9 cellular contexts compared by ENCODE assay signal in the genomic region with DNA sequence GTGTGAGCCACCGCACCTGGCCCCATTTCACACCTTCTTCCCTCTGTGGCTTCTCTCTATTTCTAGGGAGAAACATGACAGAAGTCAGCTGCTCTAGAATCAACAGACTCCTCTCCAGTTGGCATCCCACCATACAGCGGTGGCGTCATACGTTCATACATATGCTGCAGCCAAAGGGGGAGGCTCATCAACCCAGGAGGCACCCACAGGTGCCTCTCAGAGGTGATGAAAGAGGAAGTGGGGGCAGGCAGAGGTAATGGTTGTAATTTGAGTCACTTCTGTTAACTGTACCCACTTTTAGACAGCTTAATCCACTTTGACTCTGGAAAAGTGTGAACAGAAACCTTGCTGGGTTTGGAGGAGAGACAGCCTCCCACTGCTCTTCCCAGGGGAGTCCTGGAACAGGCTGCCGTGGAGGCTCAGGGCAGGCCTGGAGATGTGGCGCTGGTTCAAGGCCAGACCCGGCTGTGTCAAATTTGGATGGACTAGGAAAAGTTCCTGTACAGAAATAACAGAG. TPM values are rescaled to one million over a fixed set of nuclear protein-coding genes. Genes with fewer than 3 reads are reported as not detected.
DNase-seq lines count a peak whose midpoint lies in the region; ATAC-seq and TF ChIP-seq lines count a peak whose summit lies in the region.
"Had no signal": no experiment of that assay in that cellular context is flagged by ENCODE, and none has a peak within 500 bp of the region (broad histone marks: within the 10 kb centered on the region; RNA-seq: fewer than 3 reads in every experiment).

No MANE protein-coding gene starts in this region.

- H3K4me1 Mint-ChIP-seq in activated CD4-positive, alpha-beta memory T cell treated with anti-CD3 and anti-CD28 coated beads, Interleukin-2, amount 10 ng/mL, durations not matched to agents 7 days and 5 days = peaks cover 90% of the 10 kb centered on the region

- H3K9ac ChIP-seq in DND-41 (ENCODE audit: low read depth, low read length) = no peak overlapping the region

- no peak overlapping the region for H3K4me2 ChIP-seq in DND-41 (ENCODE audit: insufficient read depth, low read length)

- H3K27ac Mint-ChIP-seq in activated CD4-positive, alpha-beta memory T cell treated with anti-CD3 and anti-CD28 coated beads, Interleukin-2, amount 10 ng/mL, durations not matched to agents 7 days and 5 days = peak overlapping the region; percentile 82

- no peaks in the 10 kb centered on the region for H3K9me3 Mint-ChIP-seq in activated CD4-positive, alpha-beta memory T cell treated with anti-CD3 and anti-CD28 coated beads, Interleukin-2, amount 10 ng/mL, durations not matched to agents 7 days and 5 days
- H3K9me3 Mint-ChIP-seq: activated naive CD4-positive, alpha-beta T cell treated with anti-CD3 and anti-CD28 coated beads, Interleukin-2, amount 50 U/mL, for 24 hours had no signal

- intact Hi-C loops in prostate gland (cut with DNase I) = no loop called here

- H4K20me1 ChIP-seq in DND-41 (ENCODE audit: insufficient read depth, low read length) = no peaks in the 10 kb centered on the region

- H3K4me3 Mint-ChIP-seq in activated CD4-positive, alpha-beta memory T cell treated with anti-CD3 and anti-CD28 coated beads, Interleukin-2, amount 10 ng/mL, durations not matched to agents 7 days and 5 days = no peak overlapping the region
- H3K4me3 Mint-ChIP-seq: activated naive CD4-positive, alpha-beta T cell treated with anti-CD3 and anti-CD28 coated beads, Interleukin-2, amount 50 U/mL, for 24 hours had no signal

- H3K4me3 ChIP-seq in DND-41 (ENCODE audit: low read depth in 1 of 2, low read length in 2 of 2) (no peak overlapping the region), prostate gland (no peak overlapping the region)

- POLR2A ChIA-PET in activated CD4-positive, alpha-beta memory T cell treated with anti-CD3 and anti-CD28 coated beads, Interleukin-2, amount 10 ng/mL, durations not matched to agents 7 days and 5 days (lab: Charles Lee) = interaction anchor here (0.6 to 9.6 kb wide), 11 partner anchors 9 to 903 kb away, joined by 3 to 210 read pairs (median 3); partner anchors contain the start of genes GOLPH3, SUB1, TARS1 and ZFR

- ATAC-seq in DND-41 (ENCODE audit: insufficient read depth, low read depth) (peak; percentile 29; the same call in 1 of the 3 replicates), GM19468 (IDR thresholded peaks at IDR 0.05; ENCODE audit: extremely low read depth, unreplicated experiment) (peak; percentile 82), HG03457 (IDR thresholded peaks at IDR 0.05; ENCODE audit: unreplicated experiment) (peak; percentile 72), left lobe of liver (no peak)

- H3K27me3 Mint-ChIP-seq in activated CD4-positive, alpha-beta memory T cell treated with anti-CD3 and anti-CD28 coated beads, Interleukin-2, amount 10 ng/mL, durations not matched to agents 7 days and 5 days = no peaks in the 10 kb centered on the region
- H3K27me3 Mint-ChIP-seq: activated naive CD4-positive, alpha-beta T cell treated with anti-CD3 and anti-CD28 coated beads, Interleukin-2, amount 50 U/mL, for 24 hours had no signal

- H3K9me3 ChIP-seq in DND-41 (ENCODE audit: insufficient read depth, low read length, severe bottlenecking) (no peaks in the 10 kb centered on the region), prostate gland (no peaks in the 10 kb centered on the region)

- H3K27me3 ChIP-seq in DND-41 (ENCODE audit: insufficient read depth, low read length, poor library complexity) (no peaks in the 10 kb centered on the region), prostate gland (replicated peaks; ENCODE audit: insufficient read depth) (no peaks in the 10 kb centered on the region)

- H3K27ac ChIP-seq in DND-41 (ENCODE audit: low read length) (no peak overlapping the region), prostate gland (no peak overlapping the region)

- H3K4me1 ChIP-seq in DND-41 (ENCODE audit: insufficient read depth, low read length) = no peaks in the 10 kb centered on the region
- no peaks in the 10 kb centered on the region for H3K4me1 ChIP-seq in prostate gland (replicated peaks)

- TF ChIP-seq POLR2A in prostate gland (IDR thresholded peaks at IDR 0.05) = no peak

- CTCF ChIA-PET in activated CD4-positive, alpha-beta memory T cell treated with anti-CD3 and anti-CD28 coated beads, Interleukin-2, amount 10 ng/mL, durations not matched to agents 7 days and 5 days (lab: Charles Lee) = interaction anchor here (0.8 to 1.9 kb wide), 5 partner anchors 38 to 223 kb away, joined by 3 to 10 read pairs (median 3); no protein-coding TSS in a partner anchor

- H3K36me3 ChIP-seq in DND-41 (ENCODE audit: insufficient read depth, low read length) = no peaks in the 10 kb centered on the region
- no peaks in the 10 kb centered on the region for H3K36me3 ChIP-seq in prostate gland

- peak; percentile 11 for DNase-seq in DND-41
- peak; percentile 63 for DNase-seq in activated CD4-positive, alpha-beta memory T cell treated with anti-CD3 and anti-CD28 coated beads, Interleukin-2, amount 10 ng/mL, durations not matched to agents 7 days and 5 days
- peak; percentile 17 to 37 for DNase-seq in stimulated activated CD4-positive, alpha-beta T cell treated with anti-CD3 and anti-CD28 coated beads, Interleukin-1b, Interleukin-23, amount 100 ng/mL, for 4 hours (ENCODE audit: low read depth in 2 of 2)
- DNase-seq in NCI-H1930 (lab: John Stamatoyannopoulos, UW) = no peak
- DNase-seq in prostate gland (ENCODE audit: low spot score) = no peak
- DNase-seq in left lobe of liver (ENCODE audit: low spot score) = no peak

- peaks cover 51% of the 10 kb centered on the region for H3K36me3 Mint-ChIP-seq in activated CD4-positive, alpha-beta memory T cell treated with anti-CD3 and anti-CD28 coated beads, Interleukin-2, amount 10 ng/mL, durations not matched to agents 7 days and 5 days (ENCODE audit: low read depth)

- no peak for TF ChIP-seq CTCF in DND-41 (IDR thresholded peaks at IDR 0.05; ENCODE audit: borderline replicate concordance, extremely low read depth, low read length, poor library complexity, severe bottlenecking)
- no peak for TF ChIP-seq CTCF in prostate gland (IDR thresholded peaks at IDR 0.05)

- no peak overlapping the region for H2AFZ ChIP-seq in DND-41 (ENCODE audit: low read depth, low read length)

- H3K79me2 ChIP-seq in DND-41 (ENCODE audit: insufficient read depth, low read length) = no peaks in the 10 kb centered on the region

- 57% methylated on average over 7 of the region's 7 CpGs for WGBS in prostate gland

RNA-seq across cellular contexts. Expression of gene SUB1, which starts 47.3 kb away (rescaled TPM):
- total RNA-seq in activated CD4-positive, alpha-beta memory T cell treated with anti-CD3 and anti-CD28 coated beads, Interleukin-2, amount 10 ng/mL, durations not matched to agents 7 days and 5 days = 100 to 1,000 TPM; 603 to 618 TPM
- total RNA-seq in prostate gland (100 to 1,000 TPM; 135 to 190 TPM), left lobe of liver (63.4 TPM)

Comparison
In these comparisons a context has a peak if more than half of its experiments do, and no peak if none do; other contexts are left out.
1. DNase-seq: peak in DND-41 (single experiment), activated CD4-positive, alpha-beta memory T cell treated with anti-CD3 and anti-CD28 coated beads, Interleukin-2, amount 10 ng/mL, durations not matched to agents 7 days and 5 days (single experiment) and stimulated activated CD4-positive, alpha-beta T cell treated with anti-CD3 and anti-CD28 coated beads, Interleukin-1b, Interleukin-23, amount 100 ng/mL, for 4 hours (2 of 2); none in NCI-H1930 (0 of 2), prostate gland (single experiment) and left lobe of liver (single experiment).